19 cellular contexts compared by ENCODE assay signal in genomic region chr10:30231071-30231652, GRCh38.
A peak's percentile ranks its signal among the peaks of the same experiment; 100 is the strongest.
DNase-seq lines count a peak whose midpoint lies in the region; ATAC-seq, FAIRE-seq and TF ChIP-seq lines count a peak whose summit lies in the region.
"Had no signal": no experiment of that assay in that cellular context is flagged by ENCODE, and none has a peak within 500 bp of the region (broad histone marks: within the 10 kb centered on the region; RNA-seq: fewer than 3 reads in every experiment).

No MANE protein-coding gene starts in this region.

- no peak for FAIRE-seq in urothelium cell line (lab: Jason Lieb, UNC)

- in situ Hi-C loops in KBM-7 (cut with MboI; ENCODE audit: low pct_unique_long_range_greater_than_20kb, low sequenced_read_pairs), result no loop called here

- H3K4me3 Mint-ChIP-seq in activated CD4-positive, alpha-beta T cell treated with anti-CD3 and anti-CD28 coated beads, Interleukin-2, amount 10 ng/mL, durations not matched to agents 7 days and 5 days, result no peak overlapping the region
- peak overlapping the region; percentile 33 for H3K4me3 Mint-ChIP-seq in T-helper 2 cell treated with Interferon-gamma antibody and Interleukin-4, amounts not matched to agents 5 μg/mL and 100 μg/mL, for 36 hours
- H3K4me3 Mint-ChIP-seq: activated T-cell treated with anti-CD3 and anti-CD28 coated beads, Interleukin-2, amount 50 U/mL, for 24 hours; nephron progenitor cell had no signal

- POLR2A ChIA-PET in activated CD4-positive, alpha-beta T cell treated with anti-CD3 and anti-CD28 coated beads, Interleukin-2, amount 10 ng/mL, durations not matched to agents 7 days and 5 days (lab: Charles Lee), result interaction anchor here (0.8 kb wide), 1 partner anchor 204 kb away, joined by 3 read pairs; no protein-coding TSS in a partner anchor

- H3K27ac Mint-ChIP-seq in activated CD4-positive, alpha-beta T cell treated with anti-CD3 and anti-CD28 coated beads, Interleukin-2, amount 10 ng/mL, durations not matched to agents 7 days and 5 days, result peak overlapping the region; percentile 61
- peak overlapping the region; percentile 78 for H3K27ac Mint-ChIP-seq in T-helper 2 cell treated with Interferon-gamma antibody and Interleukin-4, amounts not matched to agents 5 μg/mL and 100 μg/mL, for 36 hours
- H3K27ac Mint-ChIP-seq: activated T-cell treated with anti-CD3 and anti-CD28 coated beads, Interleukin-2, amount 50 U/mL, for 24 hours; nephron progenitor cell had no signal

- H3K27me3 Mint-ChIP-seq in activated CD4-positive, alpha-beta T cell treated with anti-CD3 and anti-CD28 coated beads, Interleukin-2, amount 10 ng/mL, durations not matched to agents 7 days and 5 days, result peaks cover 7% of the 10 kb centered on the region
- H3K27me3 Mint-ChIP-seq in T-helper 2 cell treated with Interferon-gamma antibody and Interleukin-4, amounts not matched to agents 5 μg/mL and 100 μg/mL, for 36 hours (ENCODE audit: low read depth), result peaks cover 4% of the 10 kb centered on the region

- H3K4me3 ChIP-seq in mucosa of descending colon, result no peak overlapping the region
- H3K4me3 ChIP-seq: lung, right atrium auricular region, tibial artery had no signal

- no peak for DNase-seq in activated CD4-positive, alpha-beta T cell treated with anti-CD3 and anti-CD28 coated beads, Interleukin-2, amount 10 ng/mL, durations not matched to agents 7 days and 5 days
- no peak for DNase-seq in activated CD4-positive, alpha-beta T cell treated with anti-CD3 and anti-CD28 coated beads, Interleukin-2, amount 50 U/mL, for 4 hours
- DNase-seq in KBM-7 (peak; percentile 42), mucosa of descending colon (no peak), SK-N-DZ (ENCODE audit: low spot score) (no peak), urothelium cell line (ENCODE audit: low spot score) (no peak), CD1c-positive myeloid dendritic cell (ENCODE audit: extremely low spot score) (no peak)
- peak; percentile 28 for DNase-seq in T-helper 2 cell treated with Interferon-gamma antibody and Interleukin-4, amounts not matched to agents 5 μg/mL and 100 μg/mL, for 36 hours (ENCODE audit: low spot score)
- DNase-seq: activated T-cell treated with anti-CD3 and anti-CD28 coated beads, Interleukin-2, amount 50 U/mL, for 24 hours; amygdala; foreskin melanocyte; NCI-H1092; nephron progenitor cell; OCI-M1; stimulated activated CD4-positive, alpha-beta T cell treated with anti-CD3 and anti-CD28 coated beads, Interleukin-2, amount 100 ng/mL, for 24 hours; tibial artery had no signal

- H3K9me3 Mint-ChIP-seq in activated CD4-positive, alpha-beta T cell treated with anti-CD3 and anti-CD28 coated beads, Interleukin-2, amount 10 ng/mL, durations not matched to agents 7 days and 5 days, result no peaks in the 10 kb centered on the region
- H3K9me3 Mint-ChIP-seq in T-helper 2 cell treated with Interferon-gamma antibody and Interleukin-4, amounts not matched to agents 5 μg/mL and 100 μg/mL, for 36 hours, result peaks cover 9% of the 10 kb centered on the region
- H3K9me3 Mint-ChIP-seq: activated T-cell treated with anti-CD3 and anti-CD28 coated beads, Interleukin-2, amount 50 U/mL, for 24 hours had no signal

- H3K36me3 ChIP-seq in mucosa of descending colon (ENCODE audit: low read depth), result no peaks in the 10 kb centered on the region
- H3K36me3 ChIP-seq: right atrium auricular region, tibial artery had no signal

- H3K4me1 ChIP-seq in mucosa of descending colon (ENCODE audit: low read depth), result no peaks in the 10 kb centered on the region
- H3K4me1 ChIP-seq: right atrium auricular region had no signal

- peaks cover 22% of the 10 kb centered on the region for H3K4me1 Mint-ChIP-seq in activated CD4-positive, alpha-beta T cell treated with anti-CD3 and anti-CD28 coated beads, Interleukin-2, amount 10 ng/mL, durations not matched to agents 7 days and 5 days
- H3K4me1 Mint-ChIP-seq in T-helper 2 cell treated with Interferon-gamma antibody and Interleukin-4, amounts not matched to agents 5 μg/mL and 100 μg/mL, for 36 hours (ENCODE audit: low read depth), result peaks cover 45% of the 10 kb centered on the region

- intact Hi-C loops in mucosa of descending colon (cut with DNase I, micrococcal nuclease), result no loop called here

- H3K9me3 ChIP-seq in mucosa of descending colon, result no peaks in the 10 kb centered on the region
- H3K9me3 ChIP-seq: right atrium auricular region, tibial artery had no signal

- ATAC-seq in mucosa of descending colon, result peak; percentile 63
- ATAC-seq: SK-N-SH treated with all-trans-retinoic acid at 6 μM for 48 hours had no signal

- CTCF ChIA-PET in activated CD4-positive, alpha-beta T cell treated with anti-CD3 and anti-CD28 coated beads, Interleukin-2, amount 10 ng/mL, durations not matched to agents 7 days and 5 days (lab: Charles Lee), result interaction anchor here (1.1 to 4.7 kb wide), 4 partner anchors 9 to 233 kb away, joined by 3 to 21 read pairs (median 6); no protein-coding TSS in a partner anchor

- TF ChIP-seq CTCF in mucosa of descending colon (IDR thresholded peaks at IDR 0.05), result no peak

- H3K36me3 Mint-ChIP-seq in activated CD4-positive, alpha-beta T cell treated with anti-CD3 and anti-CD28 coated beads, Interleukin-2, amount 10 ng/mL, durations not matched to agents 7 days and 5 days (ENCODE audit: low read depth), result no peaks in the 10 kb centered on the region
- H3K36me3 Mint-ChIP-seq in T-helper 2 cell treated with Interferon-gamma antibody and Interleukin-4, amounts not matched to agents 5 μg/mL and 100 μg/mL, for 36 hours (ENCODE audit: low read depth), result peaks cover 10% of the 10 kb centered on the region

Comparison
In these comparisons a context has a peak if more than half of its experiments do, and no peak if none do; other contexts are left out.
1. DNase-seq: peak in KBM-7 (single experiment) and T-helper 2 cell treated with Interferon-gamma antibody and Interleukin-4, amounts not matched to agents 5 μg/mL and 100 μg/mL, for 36 hours (single experiment); none in activated CD4-positive, alpha-beta T cell treated with anti-CD3 and anti-CD28 coated beads, Interleukin-2, amount 10 ng/mL, durations not matched to agents 7 days and 5 days (single experiment), activated CD4-positive, alpha-beta T cell treated with anti-CD3 and anti-CD28 coated beads, Interleukin-2, amount 50 U/mL, for 4 hours (0 of 2), mucosa of descending colon (0 of 3), SK-N-DZ (single experiment), urothelium cell line (single experiment) and CD1c-positive myeloid dendritic cell (single experiment).